Comparison of ENCODE assay signal across 9 cellular contexts in the genomic region with DNA sequence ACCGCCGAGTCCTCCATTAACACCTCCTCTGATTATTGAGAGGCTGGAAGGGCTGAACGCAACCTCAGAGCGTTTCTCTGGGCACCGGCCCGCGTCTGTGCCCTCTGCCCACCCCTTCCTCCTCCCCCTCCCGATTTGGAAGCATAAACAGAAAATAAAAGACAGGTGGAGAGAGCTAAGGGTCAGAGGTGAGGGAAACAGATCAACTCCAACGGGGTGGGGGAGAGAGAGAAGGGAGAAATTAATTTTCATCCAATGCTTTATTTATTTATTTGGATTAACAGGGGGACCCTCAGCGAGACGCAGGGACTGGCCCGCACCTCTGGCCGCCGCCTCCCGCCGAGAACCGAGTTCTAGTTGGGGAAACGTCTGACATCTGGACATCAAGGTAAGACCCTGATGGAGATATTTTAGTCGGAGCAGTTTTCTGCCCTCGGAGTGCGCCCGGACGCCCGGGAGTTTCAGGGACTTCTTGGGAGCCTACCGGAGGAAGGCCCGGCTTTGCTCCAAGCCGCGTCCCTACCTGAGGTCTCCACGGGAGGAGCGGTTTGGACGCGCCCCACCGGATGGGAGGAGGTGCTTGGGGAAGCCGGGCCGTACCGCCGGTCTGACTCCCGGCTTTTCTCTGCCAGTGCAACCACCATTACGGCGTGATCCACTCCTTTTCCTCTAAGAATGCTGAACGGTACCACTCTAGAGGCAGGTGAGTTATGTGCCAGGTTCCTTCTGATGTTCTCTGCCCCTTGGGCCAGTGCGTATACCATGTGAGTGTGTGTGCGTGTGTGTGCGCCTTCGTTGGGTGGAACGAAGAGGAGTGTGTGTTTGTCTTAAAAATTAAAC. TPM values are rescaled to one million over a fixed set of nuclear protein-coding genes. Genes with fewer than 3 reads are reported as not detected.
DNase-seq lines count a peak whose midpoint lies in the region; ATAC-seq and TF ChIP-seq lines count a peak whose summit lies in the region.
"Had no signal": no experiment of that assay in that cellular context is flagged by ENCODE, and none has a peak within 500 bp of the region (broad histone marks: within the 10 kb centered on the region; RNA-seq: fewer than 3 reads in every experiment).

No MANE protein-coding gene starts in this region.

- CTCF ChIA-PET in CD8-positive, alpha-beta T cell (lab: Charles Lee) = no interaction called here

- peaks cover 92% of the 10 kb centered on the region for H3K27me3 Mint-ChIP-seq in CD8-positive, alpha-beta T cell (ENCODE audit: low read depth)
- H3K27me3 Mint-ChIP-seq in mesothelial cell of epicardium (ENCODE audit: low read depth) = peaks cover 100% of the 10 kb centered on the region

- no peaks in the 10 kb centered on the region for H3K9me3 ChIP-seq in CD8-positive, alpha-beta T cell (ENCODE audit: low read length)
- H3K9me3 ChIP-seq in HUES64 (ENCODE audit: insufficient read depth, low read depth, low read length) (no peaks in the 10 kb centered on the region), adipocyte (ENCODE audit: control insufficient read depth, low read length) (no peaks in the 10 kb centered on the region)

- no peak for DNase-seq in CD8-positive, alpha-beta T cell
- no peak for DNase-seq in adipocyte (ENCODE audit: low read depth)
- no peak for DNase-seq in mesothelial cell of epicardium (ENCODE audit: low spot score in 2 of 2, unreplicated experiment in 2 of 2)
- no peak for DNase-seq in NCI-H1417 treated with DMSO at 0.1 percent for 48 hours (lab: John Stamatoyannopoulos, UW)
- no peak for DNase-seq in NCI-H146 (lab: John Stamatoyannopoulos, UW)
- DNase-seq in 8988T = no peak

- no peak for TF ChIP-seq CTCF in CD8-positive, alpha-beta T cell (IDR thresholded peaks at IDR 0.05)
- no peak for TF ChIP-seq CTCF in mesothelial cell of epicardium (IDR thresholded peaks at IDR 0.05; ENCODE audit: unreplicated experiment)

- peaks cover 68% of the 10 kb centered on the region for H3K4me1 ChIP-seq in CD8-positive, alpha-beta T cell (ENCODE audit: insufficient read depth, low read length)
- H3K4me1 ChIP-seq in HUES64 (ENCODE audit: insufficient read depth, low read length) (peaks cover 36% of the 10 kb centered on the region), adipocyte (ENCODE audit: control insufficient read depth, insufficient read depth, low read length) (peaks cover 28% of the 10 kb centered on the region)

- no peaks in the 10 kb centered on the region for H3K9me3 Mint-ChIP-seq in CD8-positive, alpha-beta T cell
- H3K9me3 Mint-ChIP-seq in mesothelial cell of epicardium = no peaks in the 10 kb centered on the region

- peaks cover 74% of the 10 kb centered on the region for H3K4me1 Mint-ChIP-seq in CD8-positive, alpha-beta T cell (ENCODE audit: low read depth)
- peaks cover 71% of the 10 kb centered on the region for H3K4me1 Mint-ChIP-seq in mesothelial cell of epicardium

- ATAC-seq in CD8-positive, alpha-beta T cell = no peak
- ATAC-seq in GM19467 (IDR thresholded peaks at IDR 0.05; ENCODE audit: unreplicated experiment) = no peak
- ATAC-seq: K562 had no signal

- intact Hi-C loops in CD8-positive, alpha-beta T cell (cut with DNase I, micrococcal nuclease) = no loop called here

- H3K9ac ChIP-seq in HUES64 (ENCODE audit: low read depth, low read length) (no peak overlapping the region), adipocyte (ENCODE audit: low read length) (no peak overlapping the region)

- no peaks in the 10 kb centered on the region for H3K36me3 Mint-ChIP-seq in CD8-positive, alpha-beta T cell
- H3K36me3 Mint-ChIP-seq in mesothelial cell of epicardium = no peaks in the 10 kb centered on the region

- POLR2A ChIA-PET in CD8-positive, alpha-beta T cell (lab: Charles Lee) = interaction anchor here (1.7 kb wide), 1 partner anchor 10 kb away, joined by 7 read pairs; the partner anchor contains the start of gene C1orf53

- H3K27ac ChIP-seq in CD8-positive, alpha-beta T cell (ENCODE audit: low read depth, low read length) = no peak overlapping the region
- H3K27ac ChIP-seq in HUES64 (ENCODE audit: low read depth, low read length) = no peak overlapping the region

- no peak overlapping the region for H3K4me3 ChIP-seq in CD8-positive, alpha-beta T cell (ENCODE audit: low read depth, low read length)
- H3K4me3 ChIP-seq in HUES64 (ENCODE audit: low read length) (peak overlapping the region; percentile 41), adipocyte (ENCODE audit: low read length) (peak overlapping the region; percentile 36)
- H3K4me3 ChIP-seq: K562 had no signal

- no peaks in the 10 kb centered on the region for H3K36me3 ChIP-seq in CD8-positive, alpha-beta T cell (ENCODE audit: insufficient read depth, low read length)
- H3K36me3 ChIP-seq in HUES64 (ENCODE audit: insufficient read depth, low read length) = no peaks in the 10 kb centered on the region
- H3K36me3 ChIP-seq in adipocyte (ENCODE audit: control insufficient read depth, insufficient read depth, low read length, severe bottlenecking) = no peaks in the 10 kb centered on the region

- H3K27me3 ChIP-seq in CD8-positive, alpha-beta T cell (ENCODE audit: insufficient read depth, low read length) = peaks cover 79% of the 10 kb centered on the region
- H3K27me3 ChIP-seq in HUES64 (ENCODE audit: insufficient read depth, low read length) = peaks cover 100% of the 10 kb centered on the region
- H3K27me3 ChIP-seq in adipocyte (replicated peaks; ENCODE audit: control insufficient read depth, insufficient read depth, low read length) = peaks cover 96% of the 10 kb centered on the region

- H3K27ac Mint-ChIP-seq in CD8-positive, alpha-beta T cell = no peak overlapping the region
- H3K27ac Mint-ChIP-seq in mesothelial cell of epicardium = peak overlapping the region; percentile 24

- WGBS in HUES64 = under 1% methylated on average over 45 of the region's 46 CpGs

- peak overlapping the region; percentile 72 for H3K4me3 Mint-ChIP-seq in CD8-positive, alpha-beta T cell
- peak overlapping the region; percentile 60 for H3K4me3 Mint-ChIP-seq in mesothelial cell of epicardium

RNA-seq across cellular contexts. Expression of gene LHX9, which starts 5.1 kb away (rescaled TPM):
- not detected for total RNA-seq in CD8-positive, alpha-beta T cell
- polyA plus RNA-seq in HUES64 (2013, experiment 1 of 2) = 0.10 TPM
- polyA plus RNA-seq in HUES64 (2013, experiment 2 of 2) = 0.19 TPM
- total RNA-seq in mesothelial cell of epicardium = 5.8 to 6.8 TPM (median 6.2 TPM) in 3 replicates
- total RNA-seq: K562 had no signal

RNA-seq across cellular contexts. Expression of gene C1orf53, which starts 9.6 kb away (rescaled TPM):
- total RNA-seq in CD8-positive, alpha-beta T cell = not detected
- 2.8 TPM for polyA plus RNA-seq in HUES64 (2013, experiment 1 of 2)
- polyA plus RNA-seq in HUES64 (2013, experiment 2 of 2) = 3.8 TPM
- total RNA-seq in mesothelial cell of epicardium = 3.8 to 4.6 TPM (median 4.3 TPM) in 3 replicates
